ENCODE assay signal across 33 cellular contexts in genomic region chr12:93081810-93082165, GRCh38.
A peak's percentile ranks its signal among the peaks of the same experiment; 100 is the strongest.
DNase-seq lines count a peak whose midpoint lies in the region; ATAC-seq and TF ChIP-seq lines count a peak whose summit lies in the region.
"Had no signal": no experiment of that assay in that cellular context is flagged by ENCODE, and none has a peak within 500 bp of the region (broad histone marks: within the 10 kb centered on the region; RNA-seq: fewer than 3 reads in every experiment).

No MANE protein-coding gene starts in this region.

- H3K27ac Mint-ChIP-seq in chondrocyte (ENCODE audit: unreplicated experiment): peak overlapping the region; percentile 64
- H3K27ac Mint-ChIP-seq: activated naive CD8-positive, alpha-beta T cell; CD4-positive, CD25-positive, alpha-beta regulatory T cell; stimulated activated naive CD8-positive, alpha-beta T cell treated with anti-CD3 and anti-CD28 coated beads, Interleukin-15, Interleukin-2, amounts not matched to agents 100 ng/mL and 50 ng/mL, for 24 hours; T-cell had no signal

- DNase-seq in chondrocyte (ENCODE audit: low spot score): no peak
- no peak for DNase-seq in mesenchymal stem cell
- no peak for DNase-seq in left lung
- DNase-seq in ascending aorta (ENCODE audit: low spot score in 2 of 2): no peak
- no peak for DNase-seq in HK-2 (ENCODE audit: unreplicated experiment)
- DNase-seq: activated CD4-positive, alpha-beta T cell treated with anti-CD3 and anti-CD28 coated beads for 48 hours; activated effector memory CD4-positive, alpha-beta T cell treated with Interleukin-2 at 50 U/mL for 16 hours; CD4-positive, CD25-positive, alpha-beta regulatory T cell; DND-41; effector CD8-positive, alpha-beta T cell; foreskin fibroblast; GM23248; heart left ventricle; kidney glomerular epithelial cell; lower lobe of right lung; NCI-H1048; NCI-H446 treated with DMSO at 0.1 percent for 48 hours; NCI-H82; pancreas; retina; stimulated activated CD4-positive, alpha-beta T cell treated with anti-CD3 and anti-CD28 coated beads, Interleukin-1b, Interleukin-23, amount 100 ng/mL, for 48 hours; T-cell; WERI-Rb-1 had no signal

- 98% methylated on average over 4 of the region's 4 CpGs for WGBS in mesenchymal stem cell

- H2AFZ ChIP-seq in mesenchymal stem cell (ENCODE audit: low read depth, low read length): no peak overlapping the region
- H2AFZ ChIP-seq: GM23248 had no signal

- H4K8ac ChIP-seq in mesenchymal stem cell (ENCODE audit: low read length): no peak overlapping the region

- peaks cover 7% of the 10 kb centered on the region for H3K9me3 Mint-ChIP-seq in chondrocyte (ENCODE audit: low read depth)

- peak overlapping the region in 1 of 2 experiments; percentile 83 for H3K18ac ChIP-seq in mesenchymal stem cell (ENCODE audit: low read depth in 1 of 2, low read length in 2 of 2)

- H3K4me3 ChIP-seq in HUES6 (ENCODE audit: low read depth, low read length): no peak overlapping the region
- H3K4me3 ChIP-seq in mesenchymal stem cell (ENCODE audit: insufficient read depth in 1 of 2, low read depth in 1 of 2, low read length in 2 of 2): no peak overlapping the region
- H3K4me3 ChIP-seq in left lung: no peak overlapping the region
- no peak overlapping the region for H3K4me3 ChIP-seq in ascending aorta
- H3K4me3 ChIP-seq: coronary artery, GM23248, heart left ventricle, lower lobe of right lung, pancreas, thoracic aorta had no signal

- ATAC-seq in HG03432 (IDR thresholded peaks at IDR 0.05; ENCODE audit: unreplicated experiment) (no peak), left lung (no peak)
- ATAC-seq: heart left ventricle, lower lobe of right lung, pancreas, T-cell had no signal

- H3K14ac ChIP-seq in mesenchymal stem cell (ENCODE audit: low read length in 2 of 2): no peak overlapping the region

- peaks cover 30% of the 10 kb centered on the region for H3K4me1 Mint-ChIP-seq in chondrocyte (ENCODE audit: low read depth)
- H3K4me1 Mint-ChIP-seq: CD4-positive, CD25-positive, alpha-beta regulatory T cell; IgD-negative memory B cell; T-cell had no signal

- H3K4ac ChIP-seq in mesenchymal stem cell (ENCODE audit: low read depth in 1 of 2, low read length in 2 of 2): peak overlapping the region in 1 of 2 experiments; percentile 87

- H2BK120ac ChIP-seq in mesenchymal stem cell (ENCODE audit: low read depth, low read length): peak overlapping the region; percentile 64

- no peak overlapping the region for H2BK15ac ChIP-seq in mesenchymal stem cell (ENCODE audit: low read depth, poor library complexity, severe bottlenecking)

- TF ChIP-seq CTCF in C4-2B (conservative IDR thresholded peaks at IDR 0.05): no peak
- TF ChIP-seq CTCF in chondrocyte (IDR thresholded peaks at IDR 0.05): no peak
- no peak for TF ChIP-seq CTCF in left lung (IDR thresholded peaks at IDR 0.05)
- TF ChIP-seq CTCF in ascending aorta (IDR thresholded peaks at IDR 0.05): no peak

- peak overlapping the region; percentile 25 for H3K9ac ChIP-seq in HUES6 (ENCODE audit: low read length)
- H3K9ac ChIP-seq in mesenchymal stem cell (ENCODE audit: low read length): no peak overlapping the region
- H3K9ac ChIP-seq: GM23248 had no signal

- H3K4me3 Mint-ChIP-seq in chondrocyte (ENCODE audit: unreplicated experiment): no peak overlapping the region
- H3K4me3 Mint-ChIP-seq: activated naive CD8-positive, alpha-beta T cell; IgD-negative memory B cell; nephron; stimulated activated naive CD8-positive, alpha-beta T cell treated with anti-CD3 and anti-CD28 coated beads, Interleukin-15, Interleukin-2, amounts not matched to agents 100 ng/mL and 50 ng/mL, for 24 hours; T-cell had no signal

- H2BK5ac ChIP-seq in mesenchymal stem cell (ENCODE audit: low read depth, low read length, poor library complexity, severe bottlenecking): peak overlapping the region; percentile 35

- H3K79me1 ChIP-seq in mesenchymal stem cell (replicated peaks; ENCODE audit: low read length, poor library complexity, severe bottlenecking): no peaks in the 10 kb centered on the region

- no peaks in the 10 kb centered on the region; the same call in 1 of the 2 replicates for H3K27me3 ChIP-seq in HUES6 (ENCODE audit: control insufficient read depth, insufficient read depth, low read length)
- peaks cover 0 to 3% of the 10 kb centered on the region in 2 experiments for H3K27me3 ChIP-seq in mesenchymal stem cell (ENCODE audit: control insufficient read depth in 1 of 2, insufficient read depth in 1 of 2, low read length in 2 of 2)
- no peaks in the 10 kb centered on the region for H3K27me3 ChIP-seq in left lung
- no peaks in the 10 kb centered on the region for H3K27me3 ChIP-seq in ascending aorta
- H3K27me3 ChIP-seq: heart left ventricle, pancreas had no signal

- H3K23ac ChIP-seq in mesenchymal stem cell (ENCODE audit: low read length in 2 of 2): no peak overlapping the region

- intact Hi-C loops in left lung (cut with DNase I): no loop called here
- intact Hi-C loops in ascending aorta (cut with DNase I): no loop called here

- H3K9me3 ChIP-seq in HUES6 (ENCODE audit: control insufficient read depth, insufficient read depth, low read depth, low read length) (peaks cover 11% of the 10 kb centered on the region; the same call in 1 of the 2 replicates), mesenchymal stem cell (ENCODE audit: control insufficient read depth, low read length) (peaks cover 7% of the 10 kb centered on the region), left lung (peaks cover 0 to 8% of the 10 kb centered on the region in 2 donors), ascending aorta (peaks cover 0 to 10% of the 10 kb centered on the region in 2 donors)
- H3K9me3 ChIP-seq: lower lobe of right lung, pancreas, thoracic aorta had no signal

- H3K27ac ChIP-seq in C4-2B (peak overlapping the region; percentile 69), HUES6 (ENCODE audit: low read depth, low read length) (peak overlapping the region; percentile 86; the same call in 1 of the 2 replicates), mesenchymal stem cell (ENCODE audit: low read length, poor library complexity, severe bottlenecking) (peak overlapping the region; percentile 91), left lung (no peak overlapping the region), ascending aorta (no peak overlapping the region)
- H3K27ac ChIP-seq: coronary artery, GM23248, heart left ventricle, HL-60, lower lobe of right lung, pancreas, thoracic aorta, WERI-Rb-1 had no signal

- H3K4me1 ChIP-seq in HUES6 (ENCODE audit: control insufficient read depth, insufficient read depth, low read length) (peaks cover 35% of the 10 kb centered on the region), mesenchymal stem cell (ENCODE audit: control insufficient read depth, insufficient read depth, low read depth, low read length) (peaks cover 6% of the 10 kb centered on the region), left lung (no peaks in the 10 kb centered on the region), ascending aorta (peaks cover 0 to 6% of the 10 kb centered on the region in 2 donors)
- H3K4me1 ChIP-seq: lower lobe of right lung, pancreas had no signal

- no peaks in the 10 kb centered on the region for H3K36me3 ChIP-seq in HUES6 (ENCODE audit: control insufficient read depth, insufficient read depth, low read length)
- H3K36me3 ChIP-seq in mesenchymal stem cell (ENCODE audit: control insufficient read depth in 1 of 2, insufficient read depth in 2 of 2, low read depth in 1 of 2, low read length in 2 of 2): no peaks in the 10 kb centered on the region
- no peaks in the 10 kb centered on the region for H3K36me3 ChIP-seq in left lung
- H3K36me3 ChIP-seq in ascending aorta: no peaks in the 10 kb centered on the region
- H3K36me3 ChIP-seq: heart left ventricle, lower lobe of right lung, pancreas, thoracic aorta, WERI-Rb-1 had no signal

- H4K91ac ChIP-seq in mesenchymal stem cell (ENCODE audit: low read length): no peak overlapping the region

- H3K27me3 Mint-ChIP-seq in chondrocyte (ENCODE audit: low read depth): no peaks in the 10 kb centered on the region
- H3K27me3 Mint-ChIP-seq: activated naive CD8-positive, alpha-beta T cell; CD4-positive, CD25-positive, alpha-beta regulatory T cell; IgD-negative memory B cell; stimulated activated naive CD8-positive, alpha-beta T cell treated with anti-CD3 and anti-CD28 coated beads, Interleukin-15, Interleukin-2, amounts not matched to agents 100 ng/mL and 50 ng/mL, for 24 hours; T-cell had no signal

- H3K4me2 ChIP-seq in mesenchymal stem cell (ENCODE audit: low read length, poor library complexity, severe bottlenecking): no peak overlapping the region

- peak overlapping the region in 1 of 2 experiments; percentile 69 for H2BK12ac ChIP-seq in mesenchymal stem cell (ENCODE audit: low read length in 2 of 2)

- H3K36me3 Mint-ChIP-seq in chondrocyte (ENCODE audit: low read depth): peaks cover 1% of the 10 kb centered on the region
- H3K36me3 Mint-ChIP-seq: CD4-positive, CD25-positive, alpha-beta regulatory T cell; T-cell had no signal

- peak overlapping the region; percentile 99 for H2AK5ac ChIP-seq in mesenchymal stem cell (ENCODE audit: low read length, severe bottlenecking)

Comparison
In these comparisons a context has a peak if more than half of its experiments do, and no peak if none do; other contexts are left out.
1. H3K27ac ChIP-seq: peak in C4-2B (single experiment), HUES6 (single experiment) and mesenchymal stem cell (single experiment); none in left lung (0 of 2) and ascending aorta (0 of 2).